ENCODE assay signal across 1 cellular context in genomic region chr16:53043986-53044571, GRCh38.
A peak's percentile ranks its signal among the peaks of the same experiment; 100 is the strongest.
TF ChIP-seq lines count a peak whose summit lies in the region.

No MANE protein-coding gene starts in this region.

TF ChIP-seq in K562, 482 proteins besides CTCF, POLR2A, EP300 and RAD21:
- TF ChIP-seq RFX1 (IDR thresholded peaks at IDR 0.05) (peak; percentile 33; the same call in 1 of the 2 replicates), PPARD (CRISPR knock-in tag; IDR thresholded peaks at IDR 0.05) (no peak)
